Comparison of ENCODE assay signal across 28 cellular contexts in the genomic region with DNA sequence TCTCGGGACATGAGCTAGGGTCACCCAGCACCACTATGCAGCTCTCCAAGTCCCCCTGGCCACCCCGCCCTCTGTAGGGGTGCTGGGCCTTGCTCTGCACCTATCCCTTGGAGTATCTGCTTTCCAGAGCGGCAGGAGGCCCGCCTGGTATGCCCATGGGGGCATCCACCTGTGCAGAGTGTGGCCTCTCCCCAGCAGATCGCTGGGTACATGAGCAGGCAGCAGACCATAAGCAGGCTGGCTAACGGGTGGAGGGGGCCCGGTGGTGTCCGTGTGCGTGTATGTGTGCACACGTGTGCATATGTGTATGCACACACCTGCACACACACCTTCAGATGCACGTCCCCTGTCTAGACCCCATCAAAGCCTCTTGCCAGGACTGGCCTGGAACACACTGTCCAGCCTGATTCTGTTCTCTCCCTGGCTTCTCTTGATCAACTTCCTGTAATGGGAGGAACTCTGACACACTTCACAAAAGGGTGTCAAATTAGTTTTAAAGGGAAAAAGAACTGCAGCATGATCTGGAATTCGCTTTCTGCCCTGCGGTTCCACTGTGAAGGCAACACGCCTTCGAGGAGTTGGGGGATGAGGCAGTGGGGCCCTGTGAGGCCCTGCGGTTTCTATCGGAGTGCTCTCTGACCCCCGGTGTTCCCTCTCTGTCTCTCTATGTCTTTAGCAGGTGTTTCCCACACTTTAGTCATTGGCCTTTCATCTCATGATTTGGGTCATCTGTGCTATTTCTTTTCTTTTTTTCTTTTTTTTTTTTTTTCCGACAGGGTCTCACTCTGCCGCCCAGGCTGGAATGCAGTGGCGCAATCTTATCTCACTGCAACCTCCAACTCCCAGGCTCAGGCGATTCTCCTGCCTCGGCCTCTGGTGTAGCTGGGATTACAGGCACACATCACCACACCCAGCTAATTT. TPM values are rescaled to one million over a fixed set of nuclear protein-coding genes. Genes with fewer than 3 reads are reported as not detected.
DNase-seq lines count a peak whose midpoint lies in the region; ATAC-seq and TF ChIP-seq lines count a peak whose summit lies in the region.
"Had no signal": no experiment of that assay in that cellular context is flagged by ENCODE, and none has a peak within 500 bp of the region (broad histone marks: within the 10 kb centered on the region; RNA-seq: fewer than 3 reads in every experiment).

No MANE protein-coding gene starts in this region.

- H2BK5ac ChIP-seq in neuronal stem cell (ENCODE audit: low read length): no peak overlapping the region

- H3K9me3 ChIP-seq in neuronal stem cell (replicated peaks in 1 of 2; ENCODE audit: control insufficient read depth in 2 of 2, insufficient read depth in 1 of 2, low read depth in 1 of 2, low read length in 2 of 2): no peaks in the 10 kb centered on the region
- H3K9me3 ChIP-seq: adrenal gland, esophagus muscularis mucosa, upper lobe of left lung had no signal

- no peaks in the 10 kb centered on the region for H4K20me1 ChIP-seq in KMS-11 (ENCODE audit: insufficient read depth)

- no peak overlapping the region for H3K4me3 Mint-ChIP-seq in CD14-positive monocyte
- H3K4me3 Mint-ChIP-seq in chondrocyte (ENCODE audit: unreplicated experiment): no peak overlapping the region
- H3K4me3 Mint-ChIP-seq in activated T-helper 17 cell treated with anti-CD3 and anti-CD28 coated beads, Interleukin-2, amount 50 U/mL, for 72 hours: no peak overlapping the region
- H3K4me3 Mint-ChIP-seq: activated B cell treated with CpG ODN at 0.5 μM for 24 hours; activated CD8-positive, alpha-beta memory T cell treated with anti-CD3 and anti-CD28 coated beads, Interleukin-2, amount 10 ng/mL, durations not matched to agents 7 days and 5 days; activated naive CD4-positive, alpha-beta T cell treated with anti-CD3 and anti-CD28 coated beads for 36 hours; activated T-cell treated with anti-CD3 and anti-CD28 coated beads, Interleukin-2, amount 50 U/mL, for 72 hours had no signal

- peak overlapping the region; percentile 76 for H3K18ac ChIP-seq in neuronal stem cell (ENCODE audit: low read length)

- no CpG with 5 or more reads among the region's 23 CpGs for WGBS in neuronal stem cell (ENCODE audit: extremely low coverage in 2 of 2, insufficient read length in 2 of 2, insufficient replicate concordance in 1 of 2), 2 donors

- TF ChIP-seq CTCF in CD14-positive monocyte (IDR thresholded peaks at IDR 0.05) (no peak), KMS-11 (conservative IDR thresholded peaks at IDR 0.05; ENCODE audit: low read depth, low read length) (no peak), chondrocyte (IDR thresholded peaks at IDR 0.05) (no peak)

- DNase-seq in CD14-positive monocyte (ENCODE audit: low spot score) (no peak), chondrocyte (ENCODE audit: low spot score) (peak; percentile 83), neuronal stem cell (ENCODE audit: low spot score) (no peak), ecto neural progenitor cell (ENCODE audit: low spot score) (no peak), amygdala (lab: John Stamatoyannopoulos, UW) (no peak)
- DNase-seq: ACHN; activated B cell treated with CpG ODN at 0.5 μM for 24 hours; activated CD8-positive, alpha-beta memory T cell treated with anti-CD3 and anti-CD28 coated beads, Interleukin-2, amount 10 ng/mL, durations not matched to agents 7 days and 5 days; activated naive CD4-positive, alpha-beta T cell treated with anti-CD3 and anti-CD28 coated beads for 36 hours; activated T-cell treated with anti-CD3 and anti-CD28 coated beads, Interleukin-2, amount 50 U/mL, for 72 hours; adrenal gland; DND-41; foreskin melanocyte; Kasumi-1; naive B cell; NCI-H1436; NCI-H82; SHP77; small intestine; stimulated activated CD4-positive, alpha-beta T cell treated with anti-CD3 and anti-CD28 coated beads, Interleukin-1b, Interleukin-23, amount 100 ng/mL, for 48 hours; stimulated activated CD8-positive, alpha-beta memory T cell treated with anti-CD3 and anti-CD28 coated beads, Interleukin-4, amount 100 ng/mL, for 48 hours; T1000; upper lobe of left lung had no signal

- peak overlapping the region in 4 of 7 donors; percentile 30 to 65 (median 54) for H3K27ac Mint-ChIP-seq in CD14-positive monocyte
- no peak overlapping the region for H3K27ac Mint-ChIP-seq in chondrocyte (ENCODE audit: unreplicated experiment)
- H3K27ac Mint-ChIP-seq in activated T-helper 17 cell treated with anti-CD3 and anti-CD28 coated beads, Interleukin-2, amount 50 U/mL, for 72 hours: no peak overlapping the region
- H3K27ac Mint-ChIP-seq: activated B cell treated with CpG ODN at 0.5 μM for 24 hours; activated CD8-positive, alpha-beta memory T cell treated with anti-CD3 and anti-CD28 coated beads, Interleukin-2, amount 10 ng/mL, durations not matched to agents 7 days and 5 days; activated naive CD4-positive, alpha-beta T cell treated with anti-CD3 and anti-CD28 coated beads for 36 hours; activated T-cell treated with anti-CD3 and anti-CD28 coated beads, Interleukin-2, amount 50 U/mL, for 72 hours had no signal

- H2BK15ac ChIP-seq in neuronal stem cell (ENCODE audit: low read length): peak overlapping the region; percentile 37

- no peak overlapping the region for H3K23ac ChIP-seq in neuronal stem cell (ENCODE audit: low read depth, low read length, poor library complexity)

- no peak overlapping the region for H3K9ac ChIP-seq in KMS-11
- no peak overlapping the region for H3K9ac ChIP-seq in neuronal stem cell (ENCODE audit: low read depth, low read length, poor library complexity)

- peak overlapping the region; percentile 96 for H2AK5ac ChIP-seq in neuronal stem cell (ENCODE audit: low read depth, low read length)

- no peaks in the 10 kb centered on the region for H3K27me3 ChIP-seq in KMS-11 (ENCODE audit: insufficient read depth, low read depth)
- no peaks in the 10 kb centered on the region for H3K27me3 ChIP-seq in neuronal stem cell (ENCODE audit: control insufficient read depth in 3 of 3, insufficient read depth in 3 of 3, low read depth in 1 of 3, low read length in 3 of 3)
- H3K27me3 ChIP-seq: adrenal gland, esophagus muscularis mucosa, upper lobe of left lung had no signal

- peak overlapping the region; percentile 87 for H3K14ac ChIP-seq in neuronal stem cell (ENCODE audit: low read length)

- H3K4me2 ChIP-seq in KMS-11: peak overlapping the region; percentile 58
- H3K4me2 ChIP-seq in neuronal stem cell (ENCODE audit: insufficient read depth, low read length, poor library complexity, severe bottlenecking): no peak overlapping the region

- no peak overlapping the region for H3K4me3 ChIP-seq in KMS-11 (IDR thresholded peaks at IDR 0.05; ENCODE audit: insufficient read depth, low read depth, low read length)
- H3K4me3 ChIP-seq in neuronal stem cell (ENCODE audit: low read length in 2 of 2): no peak overlapping the region
- H3K4me3 ChIP-seq: adrenal gland, esophagus muscularis mucosa, upper lobe of left lung had no signal

- H3K79me2 ChIP-seq in KMS-11 (ENCODE audit: insufficient read depth, low read depth): peaks cover 38% of the 10 kb centered on the region; the same call in 1 of the 2 replicates

- no peak overlapping the region for H4K8ac ChIP-seq in neuronal stem cell (ENCODE audit: low read depth, low read length)

- intact Hi-C loops in CD14-positive monocyte (cut with micrococcal nuclease): no loop called here

- H3K9me3 Mint-ChIP-seq in CD14-positive monocyte (no peaks in the 10 kb centered on the region), chondrocyte (ENCODE audit: low read depth) (no peaks in the 10 kb centered on the region)
- H3K9me3 Mint-ChIP-seq in activated T-helper 17 cell treated with anti-CD3 and anti-CD28 coated beads, Interleukin-2, amount 50 U/mL, for 72 hours: no peaks in the 10 kb centered on the region
- H3K9me3 Mint-ChIP-seq: activated B cell treated with CpG ODN at 0.5 μM for 24 hours; activated naive CD4-positive, alpha-beta T cell treated with anti-CD3 and anti-CD28 coated beads for 36 hours; activated T-cell treated with anti-CD3 and anti-CD28 coated beads, Interleukin-2, amount 50 U/mL, for 72 hours; naive B cell had no signal

- H2AFZ ChIP-seq in KMS-11 (ENCODE audit: low read depth): no peak overlapping the region
- no peak overlapping the region for H2AFZ ChIP-seq in neuronal stem cell (ENCODE audit: low read length)

- H3K4ac ChIP-seq in neuronal stem cell (ENCODE audit: low read length): no peak overlapping the region

- H3K79me1 ChIP-seq in neuronal stem cell (ENCODE audit: low read depth, low read length): no peaks in the 10 kb centered on the region

- H3K36me3 Mint-ChIP-seq in CD14-positive monocyte: peaks cover 23 to 32% of the 10 kb centered on the region in 2 donors
- no peaks in the 10 kb centered on the region for H3K36me3 Mint-ChIP-seq in chondrocyte (ENCODE audit: low read depth)
- peaks cover 2% of the 10 kb centered on the region for H3K36me3 Mint-ChIP-seq in activated T-helper 17 cell treated with anti-CD3 and anti-CD28 coated beads, Interleukin-2, amount 50 U/mL, for 72 hours (ENCODE audit: low read depth)
- H3K36me3 Mint-ChIP-seq: naive B cell had no signal

- H3K27ac ChIP-seq in KMS-11 (peak overlapping the region; percentile 48; the same call in 1 of the 2 replicates), neuronal stem cell (replicated peaks; ENCODE audit: low read length) (no peak overlapping the region)
- H3K27ac ChIP-seq: adrenal gland, C4-2B, esophagus muscularis mucosa, upper lobe of left lung had no signal

- H3K36me3 ChIP-seq in KMS-11 (ENCODE audit: insufficient read depth) (no peaks in the 10 kb centered on the region), neuronal stem cell (replicated peaks in 1 of 2; ENCODE audit: control insufficient read depth in 2 of 2, insufficient read depth in 2 of 2, low read length in 2 of 2) (no peaks in the 10 kb centered on the region)
- H3K36me3 ChIP-seq: adrenal gland, upper lobe of left lung had no signal

- H3K27me3 Mint-ChIP-seq in CD14-positive monocyte (ENCODE audit: low read depth in 3 of 3): peaks cover 0 to 4% (median 2%) of the 10 kb centered on the region in 3 donors
- H3K27me3 Mint-ChIP-seq in chondrocyte (ENCODE audit: low read depth): peaks cover 4% of the 10 kb centered on the region
- H3K27me3 Mint-ChIP-seq in activated T-helper 17 cell treated with anti-CD3 and anti-CD28 coated beads, Interleukin-2, amount 50 U/mL, for 72 hours: no peaks in the 10 kb centered on the region
- H3K27me3 Mint-ChIP-seq: activated B cell treated with CpG ODN at 0.5 μM for 24 hours; activated CD8-positive, alpha-beta memory T cell treated with anti-CD3 and anti-CD28 coated beads, Interleukin-2, amount 10 ng/mL, durations not matched to agents 7 days and 5 days; naive B cell had no signal

- no peak overlapping the region for H2BK120ac ChIP-seq in neuronal stem cell (ENCODE audit: low read depth, low read length)

- no peak overlapping the region for H4K91ac ChIP-seq in neuronal stem cell (ENCODE audit: low read depth, low read length, poor library complexity)

- ATAC-seq in activated T-helper 17 cell treated with anti-CD3 and anti-CD28 coated beads, Interleukin-2, amount 50 U/mL, for 72 hours (replicated peaks): no peak
- ATAC-seq in GM19328 (IDR thresholded peaks at IDR 0.05; ENCODE audit: unreplicated experiment): no peak
- ATAC-seq: activated CD8-positive, alpha-beta memory T cell treated with anti-CD3 and anti-CD28 coated beads, Interleukin-2, amount 10 ng/mL, durations not matched to agents 7 days and 5 days; activated T-cell treated with anti-CD3 and anti-CD28 coated beads, Interleukin-2, amount 50 U/mL, for 72 hours had no signal

- H3K4me1 ChIP-seq in KMS-11 (ENCODE audit: low read depth, poor library complexity, severe bottlenecking): peaks cover 39% of the 10 kb centered on the region
- H3K4me1 ChIP-seq in neuronal stem cell (ENCODE audit: control insufficient read depth in 2 of 2, insufficient read depth in 1 of 2, low read depth in 1 of 2, low read length in 2 of 2): peaks cover 8 to 14% of the 10 kb centered on the region in 2 donors
- H3K4me1 ChIP-seq: adrenal gland, esophagus muscularis mucosa, upper lobe of left lung had no signal

- H2BK12ac ChIP-seq in neuronal stem cell (ENCODE audit: low read length): peak overlapping the region; percentile 73

- H3K4me1 Mint-ChIP-seq in CD14-positive monocyte (peaks cover 16% of the 10 kb centered on the region), chondrocyte (ENCODE audit: low read depth) (no peaks in the 10 kb centered on the region)
- H3K4me1 Mint-ChIP-seq in activated T-helper 17 cell treated with anti-CD3 and anti-CD28 coated beads, Interleukin-2, amount 50 U/mL, for 72 hours: peaks cover 4% of the 10 kb centered on the region

RNA-seq across cellular contexts. Expression of gene NPHP4, which starts 17.2 kb away (rescaled TPM):
- 1 to 10 TPM in 1 of 2 donors, under 1 TPM in 1; 0.39 to 1.2 TPM for polyA plus RNA-seq in CD14-positive monocyte
- 7.6 to 11.9 TPM (median 8.7 TPM) in 3 replicates for total RNA-seq in chondrocyte
- polyA plus RNA-seq in neuronal stem cell (2013, experiment 1 of 2): 9.7 TPM
- 9.5 TPM for polyA plus RNA-seq in neuronal stem cell (2013, experiment 2 of 2)
- 10 to 100 TPM; 21.5 to 35.7 TPM for total RNA-seq in activated T-helper 17 cell treated with anti-CD3 and anti-CD28 coated beads, Interleukin-2, amount 50 U/mL, for 72 hours

RNA-seq across cellular contexts. Expression of gene KCNAB2, which starts 36.3 kb away (rescaled TPM):
- 10 to 100 TPM; 11.5 to 22.7 TPM for polyA plus RNA-seq in CD14-positive monocyte
- 4.2 to 7.3 TPM (median 5.2 TPM) in 3 replicates for total RNA-seq in chondrocyte
- polyA plus RNA-seq in neuronal stem cell (2013, experiment 1 of 2): 5.4 TPM
- polyA plus RNA-seq in neuronal stem cell (2013, experiment 2 of 2): 6.0 TPM
- total RNA-seq in activated T-helper 17 cell treated with anti-CD3 and anti-CD28 coated beads, Interleukin-2, amount 50 U/mL, for 72 hours: 100 to 1,000 TPM; 407 to 432 TPM

Comparison
In these comparisons a context has a peak if more than half of its experiments do, and no peak if none do; other contexts are left out.
1. H3K27ac Mint-ChIP-seq: peak in CD14-positive monocyte (4 of 7); none in chondrocyte (single experiment) and activated T-helper 17 cell treated with anti-CD3 and anti-CD28 coated beads, Interleukin-2, amount 50 U/mL, for 72 hours (single experiment).
2. RNA of gene KCNAB2, which starts 36.3 kb away (total RNA-seq): 407 to 432 TPM in activated T-helper 17 cell treated with anti-CD3 and anti-CD28 coated beads, Interleukin-2, amount 50 U/mL, for 72 hours; 4.2 to 7.3 TPM in chondrocyte; every median in the first group is over 10 times any median in the second.